Comparison of ENCODE assay signal across 8 cellular contexts in genomic region chr2:193695367-193695766, GRCh38.
DNase-seq lines count a peak whose midpoint lies in the region; ATAC-seq and TF ChIP-seq lines count a peak whose summit lies in the region.

No MANE protein-coding gene starts in this region.

- no peaks in the 10 kb centered on the region for H3F3A ChIP-seq in SK-N-SH (replicated peaks; ENCODE audit: insufficient read depth)

- H3K4me1 ChIP-seq in SK-N-SH (ENCODE audit: control insufficient read depth in 1 of 2, insufficient read depth in 2 of 2, low read depth in 1 of 2, low read length in 1 of 2) (no peaks in the 10 kb centered on the region), tibial nerve (no peaks in the 10 kb centered on the region)
- no peaks in the 10 kb centered on the region for H3K4me1 ChIP-seq in CD8-positive, alpha-beta T cell (ENCODE audit: insufficient read depth, low read length)

- H3K4me1 Mint-ChIP-seq in CD8-positive, alpha-beta T cell (ENCODE audit: low read depth), result no peaks in the 10 kb centered on the region

- no peak overlapping the region for H3K27ac ChIP-seq in 22Rv1
- H3K27ac ChIP-seq in SK-N-SH (ENCODE audit: low read depth in 2 of 2, low read length in 1 of 2), result no peak overlapping the region
- no peak overlapping the region for H3K27ac ChIP-seq in CD8-positive, alpha-beta T cell (ENCODE audit: low read depth, low read length)
- H3K27ac ChIP-seq in tibial nerve, result no peak overlapping the region

- intact Hi-C loops in CD8-positive, alpha-beta T cell (cut with DNase I, micrococcal nuclease), result no loop called here

- H4K20me1 ChIP-seq in SK-N-SH (ENCODE audit: insufficient read depth), result no peaks in the 10 kb centered on the region

- POLR2A ChIA-PET in SK-N-SH (lab: Yijun Ruan, JAX), result no interaction called here
- POLR2A ChIA-PET in CD8-positive, alpha-beta T cell (lab: Charles Lee), result no interaction called here

- no peaks in the 10 kb centered on the region for H3K9me3 Mint-ChIP-seq in CD8-positive, alpha-beta T cell

- no peaks in the 10 kb centered on the region for H3K9me2 ChIP-seq in SK-N-SH

- H3K9ac ChIP-seq in SK-N-SH, result no peak overlapping the region

- H3K36me3 ChIP-seq in SK-N-SH (replicated peaks in 1 of 2; ENCODE audit: control insufficient read depth in 1 of 2, insufficient read depth in 2 of 2, low read length in 1 of 2), result no peaks in the 10 kb centered on the region
- no peaks in the 10 kb centered on the region for H3K36me3 ChIP-seq in CD8-positive, alpha-beta T cell (ENCODE audit: insufficient read depth, low read length)
- H3K36me3 ChIP-seq in tibial nerve, result no peaks in the 10 kb centered on the region

- H3K27me3 Mint-ChIP-seq in CD8-positive, alpha-beta T cell (ENCODE audit: low read depth), result no peaks in the 10 kb centered on the region

- no peak overlapping the region for H3K4me2 ChIP-seq in SK-N-SH

- no peaks in the 10 kb centered on the region for H3K36me3 Mint-ChIP-seq in CD8-positive, alpha-beta T cell

- TF ChIP-seq CTCF in 22Rv1 (IDR thresholded peaks at IDR 0.05), result peak; percentile 67
- TF ChIP-seq CTCF in SK-N-SH (IDR thresholded peaks at IDR 0.05), result peak; percentile 72
- no peak for TF ChIP-seq CTCF in CD8-positive, alpha-beta T cell (IDR thresholded peaks at IDR 0.05)
- no peak for TF ChIP-seq CTCF in tibial nerve (IDR thresholded peaks at IDR 0.05)

- no peak for TF ChIP-seq EP300 in SK-N-SH (IDR thresholded peaks at IDR 0.05; ENCODE audit: borderline replicate concordance in 1 of 2, low read depth in 1 of 2, low read length in 1 of 2)
- no peak for TF ChIP-seq EP300 in tibial nerve (IDR thresholded peaks at IDR 0.05)

- H3K79me2 ChIP-seq in SK-N-SH (ENCODE audit: insufficient read depth), result no peaks in the 10 kb centered on the region

- H3K27ac Mint-ChIP-seq in CD8-positive, alpha-beta T cell, result no peak overlapping the region

- ATAC-seq in GM18519 (IDR thresholded peaks at IDR 0.05; ENCODE audit: low FRiP score, unreplicated experiment), result peak; percentile 91
- ATAC-seq in CD8-positive, alpha-beta T cell, result no peak

- no peaks in the 10 kb centered on the region for H3K9me3 ChIP-seq in SK-N-SH
- H3K9me3 ChIP-seq in CD8-positive, alpha-beta T cell (ENCODE audit: low read length), result no peaks in the 10 kb centered on the region
- H3K9me3 ChIP-seq in tibial nerve, result no peaks in the 10 kb centered on the region

- H3K4me3 ChIP-seq in SK-N-SH (ENCODE audit: low read depth in 2 of 2, low read length in 1 of 2) (no peak overlapping the region), tibial nerve (no peak overlapping the region)
- H3K4me3 ChIP-seq in CD8-positive, alpha-beta T cell (ENCODE audit: low read depth, low read length), result no peak overlapping the region

- peak; percentile 62 for TF ChIP-seq RAD21 in SK-N-SH (IDR thresholded peaks at IDR 0.05; ENCODE audit: low read length)

- no peak overlapping the region for H3K4me3 Mint-ChIP-seq in CD8-positive, alpha-beta T cell

- CTCF ChIA-PET in SK-N-SH (lab: Yijun Ruan, JAX), result interaction anchor here (0.9 kb wide), 2 partner anchors 32 to 1625 kb away, joined by 4 read pairs; no protein-coding TSS in a partner anchor
- CTCF ChIA-PET in CD8-positive, alpha-beta T cell (lab: Charles Lee), result interaction anchor here (0.5 to 0.6 kb wide), 2 partner anchors 119 to 181 kb away, joined by 3 to 4 read pairs; no protein-coding TSS in a partner anchor

- TF ChIP-seq POLR2A in tibial nerve (IDR thresholded peaks at IDR 0.05), result no peak

- H2AFZ ChIP-seq in SK-N-SH (ENCODE audit: low read depth), result peak overlapping the region; percentile 18; the same call in 1 of the 2 replicates

- WGBS in SK-N-SH (ENCODE audit: low lambda C conversion rate), result 0% methylated on average over 1 of the region's 1 CpG
- WGBS in tibial nerve, 2 donors, result 25 to 32% methylated on average over 1 of the region's 1 CpG

- DNase-seq in HuH-7 (ENCODE audit: low spot score) (peak; percentile 26), SK-N-SH (peak; percentile 10), medulla oblongata (ENCODE audit: extremely low spot score) (peak; percentile 20), globus pallidus (ENCODE audit: low spot score) (no peak), tibial nerve (ENCODE audit: low spot score in 2 of 2) (no peak)
- no peak for DNase-seq in CD8-positive, alpha-beta T cell

- H3K27me3 ChIP-seq in SK-N-SH (ENCODE audit: insufficient read depth) (no peaks in the 10 kb centered on the region), tibial nerve (no peaks in the 10 kb centered on the region)
- no peaks in the 10 kb centered on the region for H3K27me3 ChIP-seq in CD8-positive, alpha-beta T cell (ENCODE audit: insufficient read depth, low read length)

TF ChIP-seq in SK-N-SH, 30 proteins besides CTCF, POLR2A, EP300 and RAD21:
- TF ChIP-seq MXI1 (IDR thresholded peaks at IDR 0.05; ENCODE audit: low read depth, low read length) (no peak), SMC3 (IDR thresholded peaks at IDR 0.05; ENCODE audit: low read depth, low read length) (peak; percentile 70)

Comparison
In these comparisons a context has a peak if more than half of its experiments do, and no peak if none do; other contexts are left out.
1. CTCF ChIP-seq: peak in 22Rv1 (single experiment) and SK-N-SH (single experiment); none in CD8-positive, alpha-beta T cell (single experiment) and tibial nerve (0 of 5).
2. DNase-seq: peak in HuH-7 (single experiment), SK-N-SH (single experiment) and medulla oblongata (single experiment); none in globus pallidus (single experiment), CD8-positive, alpha-beta T cell (0 of 7) and tibial nerve (0 of 2).